ENCODE assay signal across 23 cellular contexts in genomic region chr3:32886911-32887310, GRCh38.
"Had no signal": no experiment of that assay in that cellular context is flagged by ENCODE, and none has a peak within 500 bp of the region (broad histone marks: within the 10 kb centered on the region; RNA-seq: fewer than 3 reads in every experiment).

No MANE protein-coding gene starts in this region.

- H3K4me3 ChIP-seq: body of pancreas, esophagus squamous epithelium, heart right ventricle, pancreas, right atrium auricular region, tibial nerve had no signal

- ATAC-seq: activated naive CD4-positive, alpha-beta T cell treated with anti-CD3 and anti-CD28 coated beads, Interleukin-2, amount 50 U/mL, for 72 hours; activated T-cell treated with anti-CD3 and anti-CD28 coated beads, Interleukin-2, amount 50 U/mL, for 72 hours; body of pancreas; heart right ventricle; left ventricle myocardium superior; pancreas had no signal

- H3K4me3 Mint-ChIP-seq: activated T-cell treated with anti-CD3 and anti-CD28 coated beads, Interleukin-2, amount 50 U/mL, for 72 hours; naive B cell had no signal

- H3K9me3 ChIP-seq: body of pancreas, esophagus squamous epithelium, heart right ventricle, pancreas, right atrium auricular region, tibial nerve had no signal

- H3K27ac ChIP-seq: body of pancreas, epithelial cell of prostate, esophagus squamous epithelium, heart right ventricle, pancreas, right atrium auricular region, tibial nerve had no signal

- H3K36me3 Mint-ChIP-seq: activated naive CD4-positive, alpha-beta T cell treated with anti-CD3 and anti-CD28 coated beads, Interleukin-2, amount 50 U/mL, for 72 hours; naive B cell had no signal

- H3K27me3 ChIP-seq: body of pancreas, pancreas, right atrium auricular region, tibial nerve had no signal

- DNase-seq: activated CD4-positive, alpha-beta T cell treated with anti-CD3 and anti-CD28 coated beads for 4 hours; activated CD4-positive, alpha-beta T cell treated with anti-CD3 and anti-CD28 coated beads, Interleukin-2, amount 50 U/mL, for 4 hours; activated naive CD4-positive, alpha-beta T cell; activated T-cell treated with anti-CD3 and anti-CD28 coated beads for 4 hours; activated T-cell treated with anti-CD3 and anti-CD28 coated beads, Interleukin-2, amount 50 U/mL, for 72 hours; aorta; body of pancreas; effector CD4-positive, alpha-beta T cell; esophagus squamous epithelium; foreskin melanocyte; heart right ventricle; left ventricle myocardium superior; mammary epithelial cell; naive B cell; nucleus accumbens; pancreas; stimulated activated CD4-positive, alpha-beta T cell treated with anti-CD3 and anti-CD28 coated beads, Interleukin-15, amount 100 ng/mL, for 24 hours; stimulated activated CD4-positive, alpha-beta T cell treated with anti-CD3 and anti-CD28 coated beads, Interleukin-2, amount 100 ng/mL, for 24 hours; stimulated activated naive CD4-positive, alpha-beta T cell treated with Interleukin-2 at 50 U/mL for 16 hours had no signal

- H3K4me1 Mint-ChIP-seq: naive B cell had no signal

- H3K4me1 ChIP-seq: body of pancreas, esophagus squamous epithelium, heart right ventricle, pancreas, right atrium auricular region, tibial nerve had no signal

- H3K36me3 ChIP-seq: esophagus squamous epithelium, heart right ventricle, pancreas, right atrium auricular region, tibial nerve had no signal

- H3K27ac Mint-ChIP-seq: activated naive CD4-positive, alpha-beta T cell treated with anti-CD3 and anti-CD28 coated beads, Interleukin-2, amount 50 U/mL, for 72 hours; activated T-cell treated with anti-CD3 and anti-CD28 coated beads, Interleukin-2, amount 50 U/mL, for 72 hours; naive B cell had no signal

- H3K9me3 Mint-ChIP-seq: activated T-cell treated with anti-CD3 and anti-CD28 coated beads, Interleukin-2, amount 50 U/mL, for 72 hours; naive B cell had no signal
